24 cellular contexts compared by ENCODE assay signal in genomic region chr5:133643365-133643764, GRCh38. TPM values are rescaled to one million over a fixed set of nuclear protein-coding genes. Genes with fewer than 3 reads are reported as not detected.
"Had no signal": no experiment of that assay in that cellular context is flagged by ENCODE, and none has a peak within 500 bp of the region (broad histone marks: within the 10 kb centered on the region; RNA-seq: fewer than 3 reads in every experiment).

No MANE protein-coding gene starts in this region.

- H3K9me3 Mint-ChIP-seq: memory B cell; natural killer cell treated with Interleukin-12 subunit alpha and Interleukin-12 subunit beta and Interleukin-15 and Interleukin-18, amount 100 ng/mL, for 72 hours; stimulated activated memory B cell treated with anti-CD40 and anti-IgM and Interleukin-4, amounts not matched to agents 10 μg/mL and 1 μg/mL and 100 μg/mL, for 72 hours; stimulated activated naive CD8-positive, alpha-beta T cell treated with anti-CD3 and anti-CD28 coated beads, Interleukin-15, Interleukin-2, amounts not matched to agents 100 ng/mL and 50 ng/mL, for 24 hours had no signal

- H3K4me3 Mint-ChIP-seq: memory B cell; natural killer cell treated with Interleukin-12 subunit alpha and Interleukin-12 subunit beta and Interleukin-15 and Interleukin-18, amount 100 ng/mL, for 72 hours; stimulated activated memory B cell treated with anti-CD40 and anti-IgM and Interleukin-4, amounts not matched to agents 10 μg/mL and 1 μg/mL and 100 μg/mL, for 72 hours; stimulated activated naive CD8-positive, alpha-beta T cell treated with anti-CD3 and anti-CD28 coated beads, Interleukin-15, Interleukin-2, amounts not matched to agents 100 ng/mL and 50 ng/mL, for 24 hours had no signal

- H3K36me3 Mint-ChIP-seq: memory B cell; natural killer cell treated with Interleukin-12 subunit alpha and Interleukin-12 subunit beta and Interleukin-15 and Interleukin-18, amount 100 ng/mL, for 72 hours; stimulated activated memory B cell treated with anti-CD40 and anti-IgM and Interleukin-4, amounts not matched to agents 10 μg/mL and 1 μg/mL and 100 μg/mL, for 72 hours had no signal

- H3K4me3 ChIP-seq: dorsolateral prefrontal cortex, esophagus squamous epithelium, left ventricle myocardium inferior, lower lobe of right lung, psoas muscle, right lobe of liver, spleen, tibial nerve, upper lobe of right lung had no signal

- DNase-seq: cortex of kidney; dorsolateral prefrontal cortex; effector CD8-positive, alpha-beta T cell; esophagus squamous epithelium; foreskin keratinocyte; kidney; left cardiac atrium; left ventricle myocardium inferior; lower lobe of right lung; midbrain; psoas muscle; retina; right lobe of liver; spleen; stimulated activated CD4-positive, alpha-beta T cell treated with anti-CD3 and anti-CD28 coated beads, Interleukin-15, amount 100 ng/mL, for 24 hours; stimulated activated CD4-positive, alpha-beta T cell treated with anti-CD3 and anti-CD28 coated beads, Interleukin-1b, Interleukin-23, amount 100 ng/mL, for 48 hours; stimulated activated CD4-positive, alpha-beta T cell treated with anti-CD3 and anti-CD28 coated beads, Interleukin-4, amount 100 ng/mL, for 24 hours; upper lobe of right lung had no signal

- H3K36me3 ChIP-seq: esophagus squamous epithelium, left ventricle myocardium inferior, lower lobe of right lung, right lobe of liver, spleen, tibial nerve, upper lobe of right lung had no signal

- ATAC-seq: foreskin keratinocyte; left cardiac atrium; lower lobe of right lung; natural killer cell treated with Interleukin-12 subunit alpha and Interleukin-12 subunit beta and Interleukin-15 and Interleukin-18, amount 100 ng/mL, for 72 hours; psoas muscle; right lobe of liver; stimulated activated memory B cell treated with anti-CD40 and anti-IgM and Interleukin-4, amounts not matched to agents 10 μg/mL and 1 μg/mL and 100 μg/mL, for 72 hours; upper lobe of right lung had no signal

- H3K27ac ChIP-seq: dorsolateral prefrontal cortex, esophagus squamous epithelium, foreskin keratinocyte, left ventricle myocardium inferior, lower lobe of right lung, psoas muscle, right lobe of liver, spleen, tibial nerve, upper lobe of right lung had no signal

- H3K27me3 ChIP-seq: right lobe of liver, tibial nerve, upper lobe of right lung had no signal

- H3K27ac Mint-ChIP-seq: memory B cell; natural killer cell treated with Interleukin-12 subunit alpha and Interleukin-12 subunit beta and Interleukin-15 and Interleukin-18, amount 100 ng/mL, for 72 hours; stimulated activated memory B cell treated with anti-CD40 and anti-IgM and Interleukin-4, amounts not matched to agents 10 μg/mL and 1 μg/mL and 100 μg/mL, for 72 hours; stimulated activated naive CD8-positive, alpha-beta T cell treated with anti-CD3 and anti-CD28 coated beads, Interleukin-15, Interleukin-2, amounts not matched to agents 100 ng/mL and 50 ng/mL, for 24 hours had no signal

- H3K9me3 ChIP-seq: esophagus squamous epithelium, left ventricle myocardium inferior, lower lobe of right lung, psoas muscle, right lobe of liver, spleen, tibial nerve, upper lobe of right lung had no signal

- H3K4me1 ChIP-seq: esophagus squamous epithelium, foreskin keratinocyte, left ventricle myocardium inferior, lower lobe of right lung, psoas muscle, right lobe of liver, spleen, tibial nerve, upper lobe of right lung had no signal

RNA-seq across cellular contexts. Expression of gene FSTL4, which starts 31.0 kb away (rescaled TPM):
- total RNA-seq: left ventricle myocardium inferior; natural killer cell treated with Interleukin-12 subunit alpha and Interleukin-12 subunit beta and Interleukin-15 and Interleukin-18, amount 100 ng/mL, for 72 hours; osteoblast had no signal
